Comparison of ENCODE assay signal across 8 cellular contexts in genomic region chr3:143002727-143003126, GRCh38.
DNase-seq lines count a peak whose midpoint lies in the region; ATAC-seq and TF ChIP-seq lines count a peak whose summit lies in the region.

No MANE protein-coding gene starts in this region.

- peaks cover 18 to 63% (median 30%) of the 10 kb centered on the region in 10 experiments for H3K4me1 ChIP-seq in BLaER1 treated with 17β-estradiol and CSF1 and Interleukin-3, amounts not matched to agents 10 nM and 100 nM

- peaks cover 17 to 58% (median 48%) of the 10 kb centered on the region in 11 experiments; a peak in 21 of 22 replicates for H4K20me1 ChIP-seq in BLaER1 treated with 17β-estradiol and CSF1 and Interleukin-3, amounts not matched to agents 10 nM and 100 nM

- no peaks in the 10 kb centered on the region for H3K27me3 ChIP-seq in BLaER1 treated with 17β-estradiol and CSF1 and Interleukin-3, amounts not matched to agents 10 nM and 100 nM

- H3K9me3 ChIP-seq in BLaER1 treated with 17β-estradiol and CSF1 and Interleukin-3, amounts not matched to agents 10 nM and 100 nM (replicated peaks in 1 of 11) = peaks cover 0 to 6% (median 0%) of the 10 kb centered on the region in 11 experiments; a peak in 3 of 22 replicates

- peaks cover 44% of the 10 kb centered on the region for H3K4me1 Mint-ChIP-seq in nephron

- no peaks in the 10 kb centered on the region for H3K9me3 Mint-ChIP-seq in nephron

- peaks cover 0 to 22% (median 0%) of the 10 kb centered on the region in 11 experiments; a peak in 9 of 22 replicates for H3K36me3 ChIP-seq in BLaER1 treated with 17β-estradiol and CSF1 and Interleukin-3, amounts not matched to agents 10 nM and 100 nM

- no peaks in the 10 kb centered on the region for H3K36me3 Mint-ChIP-seq in nephron (ENCODE audit: low read depth)

- H3K4me3 ChIP-seq in BLaER1 treated with 17β-estradiol and CSF1 and Interleukin-3, amounts not matched to agents 10 nM and 100 nM = peak overlapping the region; percentile 72 to 97 (median 88)
- H3K4me3 ChIP-seq in LNCaP clone FGC (ENCODE audit: low read depth, low read length) (peak overlapping the region; percentile 92), coronary artery (peak overlapping the region; percentile 83)

- peak overlapping the region; percentile 98 to 99 (median 98) for H3K4me3 Mint-ChIP-seq in nephron

- peak overlapping the region; percentile 99 to 100 (median 99) for H3K27ac Mint-ChIP-seq in nephron

- H3K4me2 ChIP-seq in BLaER1 treated with 17β-estradiol and CSF1 and Interleukin-3, amounts not matched to agents 10 nM and 100 nM = peak overlapping the region; percentile 77 to 97 (median 88)

- DNase-seq in LNCaP clone FGC (ENCODE audit: low read depth) (no peak), coronary artery (ENCODE audit: low spot score) (no peak), SKM-1 (lab: John Stamatoyannopoulos, UW; ENCODE audit: unreplicated experiment) (no peak)
- no peak for DNase-seq in stimulated activated CD4-positive, alpha-beta T cell treated with anti-CD3 and anti-CD28 coated beads, Interleukin-2, amount 100 ng/mL, for 24 hours

- ATAC-seq in GM18861 (IDR thresholded peaks at IDR 0.05; ENCODE audit: unreplicated experiment) = no peak
- ATAC-seq in GM18520 (IDR thresholded peaks at IDR 0.05; ENCODE audit: unreplicated experiment) = no peak

- TF ChIP-seq CTCF in LNCaP clone FGC (IDR thresholded peaks at IDR 0.05; ENCODE audit: control insufficient read depth, extremely low read depth, insufficient read depth) (no peak), coronary artery (IDR thresholded peaks at IDR 0.05) (no peak), nephron (IDR thresholded peaks at IDR 0.05; ENCODE audit: unreplicated experiment in 3 of 3) (no peak)

- peak overlapping the region; percentile 92 to 98 (median 96) for H3K9ac ChIP-seq in BLaER1 treated with 17β-estradiol and CSF1 and Interleukin-3, amounts not matched to agents 10 nM and 100 nM

- H3K27me3 Mint-ChIP-seq in nephron (ENCODE audit: low read depth) = no peaks in the 10 kb centered on the region

- peak overlapping the region; percentile 87 to 97 (median 94); a peak in 21 of 22 replicates for H3K27ac ChIP-seq in BLaER1 treated with 17β-estradiol and CSF1 and Interleukin-3, amounts not matched to agents 10 nM and 100 nM
- H3K27ac ChIP-seq in coronary artery = no peak overlapping the region

Comparison
In these comparisons a context has a peak if more than half of its experiments do, and no peak if none do; other contexts are left out.
1. H3K27ac ChIP-seq: peak in BLaER1 treated with 17β-estradiol and CSF1 and Interleukin-3, amounts not matched to agents 10 nM and 100 nM (11 of 11); none in coronary artery (0 of 2).
2. Peak in every context shown above with its lines, with median percentiles within 50 percentile points of each other: H3K4me3 ChIP-seq.